ENCODE assay signal across 8 cellular contexts in genomic region chr4:121696641-121697461, GRCh38. TPM values are rescaled to one million over a fixed set of nuclear protein-coding genes. Genes with fewer than 3 reads are reported as not detected.
DNase-seq lines count a peak whose midpoint lies in the region; ATAC-seq and TF ChIP-seq lines count a peak whose summit lies in the region.

TSS of gene ANXA5 (minus strand) at chr4:121696980. CDS start at chr4:121696589, 391 bp downstream.

- H3K27me3 Mint-ChIP-seq in activated T-helper 2 cell treated with anti-CD3 and anti-CD28 coated beads, Interferon-gamma antibody, Interleukin-2, Interleukin-4, amounts not matched to agents 10 μg/mL and 5 μg/mL and 100 μg/mL, durations not matched to agents 14 hours and 24 hours and 36 hours (ENCODE audit: low read depth) = peaks cover 41% of the 10 kb centered on the region
- H3K27me3 Mint-ChIP-seq in natural killer cell treated with Interleukin-12 subunit alpha and Interleukin-12 subunit beta and Interleukin-15 and Interleukin-18, amount 100 ng/mL, for 72 hours = peaks cover 38 to 49% of the 10 kb centered on the region in 2 donors
- H3K27me3 Mint-ChIP-seq in stimulated activated naive CD8-positive, alpha-beta T cell treated with anti-CD3 and anti-CD28 coated beads, Interleukin-15, amount 100 ng/mL, for 72 hours = peaks cover 35% of the 10 kb centered on the region

- H3K4me3 Mint-ChIP-seq in activated T-helper 2 cell treated with anti-CD3 and anti-CD28 coated beads, Interferon-gamma antibody, Interleukin-2, Interleukin-4, amounts not matched to agents 10 μg/mL and 5 μg/mL and 100 μg/mL, durations not matched to agents 14 hours and 24 hours and 36 hours (ENCODE audit: low read depth) = peak within 1 kb of the TSS; percentile 97
- H3K4me3 Mint-ChIP-seq in natural killer cell treated with Interleukin-12 subunit alpha and Interleukin-12 subunit beta and Interleukin-15 and Interleukin-18, amount 100 ng/mL, for 72 hours = peak within 1 kb of the TSS; percentile 100
- peak within 1 kb of the TSS; percentile 95 to 99 for H3K4me3 Mint-ChIP-seq in stimulated activated naive CD8-positive, alpha-beta T cell treated with anti-CD3 and anti-CD28 coated beads, Interleukin-15, amount 100 ng/mL, for 72 hours

- H3K27ac Mint-ChIP-seq in activated T-helper 2 cell treated with anti-CD3 and anti-CD28 coated beads, Interferon-gamma antibody, Interleukin-2, Interleukin-4, amounts not matched to agents 10 μg/mL and 5 μg/mL and 100 μg/mL, durations not matched to agents 14 hours and 24 hours and 36 hours = peak within 1 kb of the TSS; percentile 97
- peak within 1 kb of the TSS; percentile 83 to 91 for H3K27ac Mint-ChIP-seq in natural killer cell treated with Interleukin-12 subunit alpha and Interleukin-12 subunit beta and Interleukin-15 and Interleukin-18, amount 100 ng/mL, for 72 hours
- peak within 1 kb of the TSS; percentile 95 to 97 for H3K27ac Mint-ChIP-seq in stimulated activated naive CD8-positive, alpha-beta T cell treated with anti-CD3 and anti-CD28 coated beads, Interleukin-15, amount 100 ng/mL, for 72 hours

- peaks cover 13% of the 10 kb centered on the region for H3K36me3 Mint-ChIP-seq in activated T-helper 2 cell treated with anti-CD3 and anti-CD28 coated beads, Interferon-gamma antibody, Interleukin-2, Interleukin-4, amounts not matched to agents 10 μg/mL and 5 μg/mL and 100 μg/mL, durations not matched to agents 14 hours and 24 hours and 36 hours (ENCODE audit: low read depth)
- H3K36me3 Mint-ChIP-seq in natural killer cell treated with Interleukin-12 subunit alpha and Interleukin-12 subunit beta and Interleukin-15 and Interleukin-18, amount 100 ng/mL, for 72 hours = no peaks in the 10 kb centered on the region

- peaks cover 35% of the 10 kb centered on the region for H3K4me1 Mint-ChIP-seq in activated T-helper 2 cell treated with anti-CD3 and anti-CD28 coated beads, Interferon-gamma antibody, Interleukin-2, Interleukin-4, amounts not matched to agents 10 μg/mL and 5 μg/mL and 100 μg/mL, durations not matched to agents 14 hours and 24 hours and 36 hours (ENCODE audit: low read depth)
- H3K4me1 Mint-ChIP-seq in natural killer cell treated with Interleukin-12 subunit alpha and Interleukin-12 subunit beta and Interleukin-15 and Interleukin-18, amount 100 ng/mL, for 72 hours (ENCODE audit: low read depth in 2 of 2) = peaks cover 22 to 29% of the 10 kb centered on the region in 2 donors
- H3K4me1 Mint-ChIP-seq in stimulated activated naive CD8-positive, alpha-beta T cell treated with anti-CD3 and anti-CD28 coated beads, Interleukin-15, amount 100 ng/mL, for 72 hours = peaks cover 42% of the 10 kb centered on the region

- DNase-seq in DMS 273 (lab: John Stamatoyannopoulos, UW; ENCODE audit: unreplicated experiment) = peak; percentile 88
- DNase-seq in GM20000 (ENCODE audit: low spot score) = peak; percentile 88
- peak; percentile 87 for DNase-seq in HT-29 (ENCODE audit: low spot score)
- peak; percentile 87 for DNase-seq in RKO (ENCODE audit: low spot score)
- peak; percentile 73 for DNase-seq in activated T-helper 2 cell treated with anti-CD3 and anti-CD28 coated beads, Interferon-gamma antibody, Interleukin-2, Interleukin-4, amounts not matched to agents 10 μg/mL and 5 μg/mL and 100 μg/mL, durations not matched to agents 14 hours and 24 hours and 36 hours (ENCODE audit: low spot score)
- DNase-seq in fibroblast of peridontal ligament (ENCODE audit: extremely low read depth) = peak; percentile 79
- DNase-seq in natural killer cell treated with Interleukin-12 subunit alpha and Interleukin-12 subunit beta and Interleukin-15 and Interleukin-18, amount 100 ng/mL, for 72 hours (ENCODE audit: low spot score) = peak; percentile 83
- DNase-seq in stimulated activated naive CD8-positive, alpha-beta T cell treated with anti-CD3 and anti-CD28 coated beads, Interleukin-15, amount 100 ng/mL, for 72 hours = peak; percentile 77 to 79

- no peaks in the 10 kb centered on the region for H3K9me3 Mint-ChIP-seq in activated T-helper 2 cell treated with anti-CD3 and anti-CD28 coated beads, Interferon-gamma antibody, Interleukin-2, Interleukin-4, amounts not matched to agents 10 μg/mL and 5 μg/mL and 100 μg/mL, durations not matched to agents 14 hours and 24 hours and 36 hours
- H3K9me3 Mint-ChIP-seq in natural killer cell treated with Interleukin-12 subunit alpha and Interleukin-12 subunit beta and Interleukin-15 and Interleukin-18, amount 100 ng/mL, for 72 hours = no peaks in the 10 kb centered on the region
- no peaks in the 10 kb centered on the region for H3K9me3 Mint-ChIP-seq in stimulated activated naive CD8-positive, alpha-beta T cell treated with anti-CD3 and anti-CD28 coated beads, Interleukin-15, amount 100 ng/mL, for 72 hours

- intact Hi-C loops in activated T-helper 2 cell treated with anti-CD3 and anti-CD28 coated beads, Interferon-gamma antibody, Interleukin-2, Interleukin-4, amounts not matched to agents 10 μg/mL and 5 μg/mL and 100 μg/mL, durations not matched to agents 14 hours and 24 hours and 36 hours (cut with micrococcal nuclease) = loop anchor here (1.0 to 5.0 kb wide), 6 partner anchors 9 to 441 kb away; partner anchors contain the start of genes CCNA2 and EXOSC9

- peak; percentile 51 for TF ChIP-seq CTCF in GM20000 (IDR thresholded peaks at IDR 0.05; ENCODE audit: extremely low read depth, missing control alignments)

- ATAC-seq in natural killer cell treated with Interleukin-12 subunit alpha and Interleukin-12 subunit beta and Interleukin-15 and Interleukin-18, amount 100 ng/mL, for 72 hours = peak; percentile 97 to 98
- ATAC-seq in stimulated activated naive CD8-positive, alpha-beta T cell treated with anti-CD3 and anti-CD28 coated beads, Interleukin-15, amount 100 ng/mL, for 72 hours = peak; percentile 93

RNA-seq across cellular contexts. Expression of gene ANXA5, which starts in this region (rescaled TPM):
- 107 and 124 TPM in 2 replicates for total RNA-seq in HT-29 (2014; rRNA removed; shearing (Covaris generic))
- total RNA-seq in activated T-helper 2 cell treated with anti-CD3 and anti-CD28 coated beads, Interferon-gamma antibody, Interleukin-2, Interleukin-4, amounts not matched to agents 10 μg/mL and 5 μg/mL and 100 μg/mL, durations not matched to agents 14 hours and 24 hours and 36 hours = 105 and 107 TPM in 2 replicates
- 10 to 100 TPM; 33.8 to 77.9 TPM for total RNA-seq in natural killer cell treated with Interleukin-12 subunit alpha and Interleukin-12 subunit beta and Interleukin-15 and Interleukin-18, amount 100 ng/mL, for 72 hours

Comparison
In these comparisons a context has a peak if more than half of its experiments do, and no peak if none do; other contexts are left out.
1. Peak in every context shown above with its lines: DNase-seq and ATAC-seq.